ENCODE assay signal across 1 cellular context in the genomic region with DNA sequence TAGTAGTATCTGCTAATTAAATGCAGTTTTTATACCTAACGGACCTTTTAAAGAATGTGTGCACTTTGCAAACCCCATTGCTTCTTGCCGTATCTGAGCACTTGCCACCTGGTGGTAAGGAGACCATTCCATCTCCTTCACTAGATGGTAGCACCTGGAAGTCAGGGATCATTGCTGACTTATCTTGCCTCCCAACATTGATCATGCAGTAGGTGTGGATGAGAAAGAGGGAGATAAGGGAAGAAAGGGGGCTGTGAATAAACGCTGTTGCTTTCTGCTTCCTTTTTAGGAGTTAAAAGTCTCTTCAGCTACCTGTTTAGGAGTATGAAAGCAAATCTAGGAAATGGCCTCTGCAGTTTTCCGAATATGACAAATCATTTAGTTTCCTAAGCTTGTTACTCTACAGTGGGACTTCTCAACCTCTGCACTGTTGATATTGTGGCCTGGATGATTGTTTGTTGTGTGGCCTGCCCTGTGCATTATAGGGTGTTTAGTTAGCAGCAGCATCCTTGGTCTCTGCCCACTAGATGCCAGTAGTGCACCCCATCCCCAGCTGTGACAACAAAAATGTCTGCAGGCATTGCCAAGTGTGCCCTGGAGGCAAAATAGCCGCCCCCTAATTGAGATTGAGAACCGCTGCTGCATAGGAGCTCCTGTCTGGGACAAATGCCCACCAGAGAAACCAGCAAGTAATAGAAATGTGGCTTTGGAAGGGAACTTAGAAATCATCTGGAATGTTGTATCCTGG.
TF ChIP-seq lines count a peak whose summit lies in the region.

No MANE protein-coding gene starts in this region.

TF ChIP-seq in GM12878, 131 proteins besides CTCF, POLR2A, EP300 and RAD21 (continued from another document):
- TF ChIP-seq, protein P1, sequence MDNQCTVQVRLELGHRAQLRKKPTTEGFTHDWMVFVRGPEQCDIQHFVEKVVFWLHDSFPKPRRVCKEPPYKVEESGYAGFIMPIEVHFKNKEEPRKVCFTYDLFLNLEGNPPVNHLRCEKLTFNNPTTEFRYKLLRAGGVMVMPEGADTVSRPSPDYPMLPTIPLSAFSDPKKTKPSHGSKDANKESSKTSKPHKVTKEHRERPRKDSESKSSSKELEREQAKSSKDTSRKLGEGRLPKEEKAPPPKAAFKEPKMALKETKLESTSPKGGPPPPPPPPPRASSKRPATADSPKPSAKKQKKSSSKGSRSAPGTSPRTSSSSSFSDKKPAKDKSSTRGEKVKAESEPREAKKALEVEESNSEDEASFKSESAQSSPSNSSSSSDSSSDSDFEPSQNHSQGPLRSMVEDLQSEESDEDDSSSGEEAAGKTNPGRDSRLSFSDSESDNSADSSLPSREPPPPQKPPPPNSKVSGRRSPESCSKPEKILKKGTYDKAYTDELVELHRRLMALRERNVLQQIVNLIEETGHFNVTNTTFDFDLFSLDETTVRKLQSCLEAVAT (IDR thresholded peaks at IDR 0.05): peak; percentile 22; the same call in 1 of the 2 replicates
- TF ChIP-seq TCF12 (IDR thresholded peaks at IDR 0.05; ENCODE audit: low read depth, low read length): 0 out of 2 replicates have a peak, but pooled peaks have one; percentile 24
- no peak for TF ChIP-seq SREBF2 (IDR thresholded peaks at IDR 0.05; ENCODE audit: low read length)
TF ChIP-seq in GM12878: peak in this region for 8.
